8 cellular contexts compared by ENCODE assay signal in the genomic region with DNA sequence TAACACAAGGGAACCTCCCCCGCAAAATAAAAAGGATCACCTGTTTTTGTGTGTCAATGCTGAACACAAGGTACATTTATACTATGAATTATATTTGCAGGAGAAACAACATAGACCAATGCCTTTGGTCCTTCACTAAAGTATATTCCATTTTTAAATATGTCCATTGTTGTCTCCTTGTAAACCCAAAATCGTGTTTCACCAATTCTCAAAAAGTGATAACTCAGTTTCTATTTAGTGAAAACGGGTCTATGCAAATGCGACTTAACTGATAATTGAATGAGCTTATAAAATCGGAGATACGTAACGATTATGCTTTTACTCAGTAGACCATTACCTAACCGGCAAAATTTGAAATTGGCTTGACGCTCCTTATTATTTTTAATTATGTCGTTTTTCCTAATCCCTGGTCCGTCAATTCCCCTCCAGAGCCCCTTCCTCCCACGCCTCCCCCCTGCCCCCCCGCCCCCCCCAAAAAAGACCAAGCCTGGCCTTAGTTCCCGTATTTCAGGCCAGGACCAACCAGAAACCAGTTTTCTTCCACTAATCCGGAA. TPM values are rescaled to one million over a fixed set of nuclear protein-coding genes. Genes with fewer than 3 reads are reported as not detected.
A peak's percentile ranks its signal among the peaks of the same experiment; 100 is the strongest.
DNase-seq lines count a peak whose midpoint lies in the region; TF ChIP-seq lines count a peak whose summit lies in the region.

No MANE protein-coding gene starts in this region.

- DNase-seq in activated naive CD4-positive, alpha-beta T cell treated with anti-CD3 and anti-CD28 coated beads, Interleukin-2, amount 10 ng/mL, durations not matched to agents 7 days and 5 days: no peak
- no peak for DNase-seq in activated naive CD4-positive, alpha-beta T cell (lab: John Stamatoyannopoulos, UW)
- DNase-seq in hepatocyte (ENCODE audit: low spot score) (no peak), SK-N-DZ (ENCODE audit: low spot score) (no peak), COLO829 (ENCODE audit: low spot score) (no peak), DMS153 treated with DMSO at 0.1 percent for 48 hours (lab: John Stamatoyannopoulos, UW; ENCODE audit: unreplicated experiment) (no peak)

- peak overlapping the region; percentile 91 for H3K4me3 Mint-ChIP-seq in activated naive CD4-positive, alpha-beta T cell treated with anti-CD3 and anti-CD28 coated beads, Interleukin-2, amount 10 ng/mL, durations not matched to agents 7 days and 5 days

- peaks cover 5% of the 10 kb centered on the region for H3K27me3 Mint-ChIP-seq in activated naive CD4-positive, alpha-beta T cell treated with anti-CD3 and anti-CD28 coated beads, Interleukin-2, amount 10 ng/mL, durations not matched to agents 7 days and 5 days

- peak overlapping the region; percentile 72 for H3K4me2 ChIP-seq in hepatocyte

- no peaks in the 10 kb centered on the region for H3K9me3 ChIP-seq in hepatocyte (ENCODE audit: low read depth)

- H3K27ac ChIP-seq in hepatocyte: no peak overlapping the region
- H3K27ac ChIP-seq in skin epidermis: peak overlapping the region in 20 of 21 experiments; percentile 36 to 91 (median 84)

- no peaks in the 10 kb centered on the region for H3K27me3 ChIP-seq in hepatocyte

- peak overlapping the region; percentile 96 for H3K27ac Mint-ChIP-seq in activated naive CD4-positive, alpha-beta T cell treated with anti-CD3 and anti-CD28 coated beads, Interleukin-2, amount 10 ng/mL, durations not matched to agents 7 days and 5 days

- no peaks in the 10 kb centered on the region for H3K4me1 ChIP-seq in hepatocyte (ENCODE audit: insufficient read depth)

- 31% methylated on average over 15 of the region's 15 CpGs for WGBS in hepatocyte (ENCODE audit: low lambda C conversion rate, missing lambda C conversion rate)

- no peaks in the 10 kb centered on the region for H3K36me3 ChIP-seq in hepatocyte (replicated peaks; ENCODE audit: insufficient read depth, low read depth)

- TF ChIP-seq CTCF in WI38 (IDR thresholded peaks at IDR 0.05; ENCODE audit: low read depth, low read length) (no peak), hepatocyte (IDR thresholded peaks at IDR 0.05; ENCODE audit: poor library complexity) (no peak)

- H3K4me1 Mint-ChIP-seq in activated naive CD4-positive, alpha-beta T cell treated with anti-CD3 and anti-CD28 coated beads, Interleukin-2, amount 10 ng/mL, durations not matched to agents 7 days and 5 days: peaks cover 39% of the 10 kb centered on the region

- no peaks in the 10 kb centered on the region for H3K9me3 Mint-ChIP-seq in activated naive CD4-positive, alpha-beta T cell treated with anti-CD3 and anti-CD28 coated beads, Interleukin-2, amount 10 ng/mL, durations not matched to agents 7 days and 5 days

- H3K79me2 ChIP-seq in hepatocyte: peaks cover 37% of the 10 kb centered on the region

- peak overlapping the region; percentile 95 for H2AFZ ChIP-seq in hepatocyte

- no peaks in the 10 kb centered on the region for H3K9me2 ChIP-seq in hepatocyte (replicated peaks; ENCODE audit: insufficient read depth)

- peak overlapping the region; percentile 81 for H3K4me3 ChIP-seq in WI38 (ENCODE audit: low read depth, low read length)
- H3K4me3 ChIP-seq in hepatocyte: peak overlapping the region; percentile 53
- H3K4me3 ChIP-seq in skin epidermis: peak overlapping the region; percentile 51 to 64 (median 59)

- H4K20me1 ChIP-seq in hepatocyte (ENCODE audit: insufficient read depth, poor library complexity, severe bottlenecking): no peaks in the 10 kb centered on the region

- H3K36me3 Mint-ChIP-seq in activated naive CD4-positive, alpha-beta T cell treated with anti-CD3 and anti-CD28 coated beads, Interleukin-2, amount 10 ng/mL, durations not matched to agents 7 days and 5 days: peaks cover 4% of the 10 kb centered on the region

- CTCF ChIA-PET in activated naive CD4-positive, alpha-beta T cell treated with anti-CD3 and anti-CD28 coated beads, Interleukin-2, amount 10 ng/mL, durations not matched to agents 7 days and 5 days (lab: Charles Lee): no interaction called here

RNA-seq across cellular contexts. Expression of a gene that starts 2.0 kb away (rescaled TPM):
- total RNA-seq in hepatocyte: 23.1 and 28.3 TPM in 2 replicates
- 1.7 and 2.5 TPM in 2 replicates for polyA plus RNA-seq in hepatocyte
- 5.3 and 9.3 TPM in 2 replicates for polyA plus RNA-seq in SK-N-DZ (2014; cell fraction: cytosol; rRNA removed)
- polyA plus RNA-seq in SK-N-DZ (2014; cell fraction: nucleus; rRNA removed): 19.8 and 30.0 TPM in 2 replicates
